Comparison of ENCODE assay signal across 24 cellular contexts in genomic region chr18:60980422-60981005, GRCh38.
"Had no signal": no experiment of that assay in that cellular context is flagged by ENCODE, and none has a peak within 500 bp of the region (broad histone marks: within the 10 kb centered on the region; RNA-seq: fewer than 3 reads in every experiment).

No MANE protein-coding gene starts in this region.

- H3K27ac ChIP-seq: PC-9 had no signal

- ATAC-seq: activated CD8-positive, alpha-beta T cell treated with anti-CD3 and anti-CD28 coated beads, Interleukin-2, amount 10 ng/mL, durations not matched to agents 7 days and 5 days; activated naive CD4-positive, alpha-beta T cell treated with anti-CD3 and anti-CD28 coated beads, Interleukin-2, amount 50 U/mL, for 72 hours; activated naive CD8-positive, alpha-beta T cell treated with anti-CD3 and anti-CD28 coated beads, Interleukin-2, amount 50 U/mL, for 24 hours; K562 had no signal

- H3K9me3 Mint-ChIP-seq: activated naive CD8-positive, alpha-beta T cell treated with anti-CD3 and anti-CD28 coated beads, Interleukin-2, amount 50 U/mL, for 24 hours; activated T-helper 1 cell treated with anti-CD3 and anti-CD28 coated beads, Interleukin-12 subunit alpha, Interleukin-12 subunit beta, Interleukin-2, Interleukin-4 antibody, amounts not matched to agents 30 ng/mL and 10 ng/mL and 1 ng/mL, durations not matched to agents 14 hours and 24 hours and 36 hours; brain; T-helper 1 cell treated with Interleukin-12 subunit alpha and Interleukin-12 subunit beta and Interleukin-4 antibody, amounts not matched to agents 30 μg/mL and 1 μg/mL, for 36 hours had no signal

- H3K4me2 ChIP-seq: PC-9 had no signal

- H3K36me3 Mint-ChIP-seq: activated naive CD4-positive, alpha-beta T cell treated with anti-CD3 and anti-CD28 coated beads, Interleukin-2, amount 50 U/mL, for 72 hours; brain had no signal

- H3K4me3 Mint-ChIP-seq: activated CD8-positive, alpha-beta T cell treated with anti-CD3 and anti-CD28 coated beads, Interleukin-2, amount 10 ng/mL, durations not matched to agents 7 days and 5 days; activated naive CD8-positive, alpha-beta T cell treated with anti-CD3 and anti-CD28 coated beads, Interleukin-2, amount 50 U/mL, for 24 hours; activated T-cell treated with anti-CD3 and anti-CD28 coated beads, Interleukin-2, amount 50 U/mL, for 24 hours; activated T-helper 1 cell treated with anti-CD3 and anti-CD28 coated beads, Interleukin-12 subunit alpha, Interleukin-12 subunit beta, Interleukin-2, Interleukin-4 antibody, amounts not matched to agents 30 ng/mL and 10 ng/mL and 1 ng/mL, durations not matched to agents 14 hours and 24 hours and 36 hours; brain; central memory CD8-positive, alpha-beta T cell; T-helper 1 cell treated with Interleukin-12 subunit alpha and Interleukin-12 subunit beta and Interleukin-4 antibody, amounts not matched to agents 30 μg/mL and 1 μg/mL, for 36 hours had no signal

- H3K27me3 Mint-ChIP-seq: activated naive CD8-positive, alpha-beta T cell treated with anti-CD3 and anti-CD28 coated beads, Interleukin-2, amount 50 U/mL, for 24 hours; activated T-cell treated with anti-CD3 and anti-CD28 coated beads, Interleukin-2, amount 50 U/mL, for 24 hours; central memory CD8-positive, alpha-beta T cell had no signal

- DNase-seq: activated CD4-positive, alpha-beta T cell treated with anti-CD3 and anti-CD28 coated beads for 48 hours; activated CD4-positive, alpha-beta T cell treated with anti-CD3 and anti-CD28 coated beads, Interleukin-2, amount 50 U/mL, for 4 hours; activated CD4-positive, CD25-positive, alpha-beta regulatory T cell treated with anti-CD3 and anti-CD28 coated beads, Interleukin-2, amount 50 U/mL, for 72 hours; activated CD8-positive, alpha-beta T cell treated with anti-CD3 and anti-CD28 coated beads, Interleukin-2, amount 10 ng/mL, durations not matched to agents 7 days and 5 days; activated effector memory CD4-positive, alpha-beta T cell treated with Interleukin-2 at 50 U/mL for 16 hours; activated naive CD4-positive, alpha-beta T cell treated with Interleukin-2 at 50 U/mL for 16 hours; activated naive CD8-positive, alpha-beta T cell treated with anti-CD3 and anti-CD28 coated beads, Interleukin-2, amount 50 U/mL, for 24 hours; activated T-cell treated with anti-CD3 and anti-CD28 coated beads, Interleukin-2, amount 50 U/mL, for 24 hours; amygdala; Kasumi-1; NCI-H1048; NCI-H146; NCI-H187 treated with DMSO at 0.1 percent for 48 hours; NCI-H2081 treated with DMSO at 0.1 percent for 48 hours; NCI-H510A treated with DMSO at 0.1 percent for 48 hours; NCI-H69; PC-9; SHP77 treated with DMSO at 0.1 percent for 48 hours had no signal

- H3K27ac Mint-ChIP-seq: activated CD8-positive, alpha-beta T cell treated with anti-CD3 and anti-CD28 coated beads, Interleukin-2, amount 10 ng/mL, durations not matched to agents 7 days and 5 days; activated naive CD4-positive, alpha-beta T cell treated with anti-CD3 and anti-CD28 coated beads, Interleukin-2, amount 50 U/mL, for 72 hours; activated naive CD8-positive, alpha-beta T cell treated with anti-CD3 and anti-CD28 coated beads, Interleukin-2, amount 50 U/mL, for 24 hours; activated T-cell treated with anti-CD3 and anti-CD28 coated beads, Interleukin-2, amount 50 U/mL, for 24 hours; activated T-helper 1 cell treated with anti-CD3 and anti-CD28 coated beads, Interleukin-12 subunit alpha, Interleukin-12 subunit beta, Interleukin-2, Interleukin-4 antibody, amounts not matched to agents 30 ng/mL and 10 ng/mL and 1 ng/mL, durations not matched to agents 14 hours and 24 hours and 36 hours; T-helper 1 cell treated with Interleukin-12 subunit alpha and Interleukin-12 subunit beta and Interleukin-4 antibody, amounts not matched to agents 30 μg/mL and 1 μg/mL, for 36 hours had no signal

- H3K4me1 Mint-ChIP-seq: activated naive CD8-positive, alpha-beta T cell treated with anti-CD3 and anti-CD28 coated beads, Interleukin-2, amount 50 U/mL, for 24 hours; central memory CD8-positive, alpha-beta T cell had no signal

- H3K4me3 ChIP-seq: K562, PC-9 had no signal

- H2AFZ ChIP-seq: PC-9 had no signal
